Comparison of ENCODE assay signal across 9 cellular contexts in the genomic region with DNA sequence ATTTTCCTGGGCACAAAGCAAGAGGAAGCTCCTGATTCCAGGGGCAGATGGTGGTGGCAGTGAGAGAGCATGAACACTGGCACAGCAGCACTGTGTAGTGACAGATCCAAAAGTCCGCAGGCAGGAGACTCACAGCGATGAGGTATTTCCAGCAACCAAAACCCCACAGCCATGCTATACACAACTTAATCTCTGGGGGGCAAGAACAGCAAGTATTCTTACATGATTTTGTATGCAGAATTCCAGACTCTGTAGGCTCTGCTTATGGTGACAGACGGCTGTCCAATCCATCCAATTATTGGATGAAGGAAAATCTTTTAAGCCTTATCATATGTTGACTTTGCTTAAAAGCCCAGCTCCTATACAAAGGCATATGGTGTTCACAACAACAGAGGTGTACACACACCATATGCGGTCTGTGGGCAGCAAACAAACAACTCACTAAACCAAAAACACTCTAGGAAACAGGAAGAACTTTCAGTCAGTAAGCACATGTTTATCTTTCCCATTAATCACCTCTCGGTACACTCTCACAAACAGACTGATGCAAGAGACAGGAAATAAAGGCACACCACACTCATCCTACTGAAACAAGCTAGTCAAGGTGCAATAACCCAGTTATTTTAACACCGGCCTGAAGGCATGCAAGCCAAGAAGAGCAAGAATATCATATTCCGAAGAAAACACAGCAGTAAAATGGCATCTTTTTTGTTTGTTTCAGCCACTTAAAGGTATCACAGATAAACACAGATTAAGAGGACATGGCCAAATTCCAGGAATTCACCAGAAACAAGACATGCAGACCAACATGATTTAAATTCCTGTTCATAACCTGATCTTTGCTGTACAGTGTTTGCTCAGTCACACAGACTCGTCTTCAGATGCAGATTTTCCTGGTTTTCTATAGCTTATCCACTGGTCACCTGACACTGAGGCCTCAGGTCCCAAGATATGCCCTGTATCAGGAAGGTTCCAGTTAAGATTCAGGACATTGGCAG. TPM values are rescaled to one million over a fixed set of nuclear protein-coding genes. Genes with fewer than 3 reads are reported as not detected.
DNase-seq lines count a peak whose midpoint lies in the region; ATAC-seq, FAIRE-seq and TF ChIP-seq lines count a peak whose summit lies in the region.
"Had no signal": no experiment of that assay in that cellular context is flagged by ENCODE, and none has a peak within 500 bp of the region (broad histone marks: within the 10 kb centered on the region; RNA-seq: fewer than 3 reads in every experiment).

No MANE protein-coding gene starts in this region.

- peak; percentile 25; the same call in 1 of the 2 replicates for TF ChIP-seq CTCF in HFFc6 (IDR thresholded peaks at IDR 0.05)
- no peak for TF ChIP-seq CTCF in keratinocyte (optimal IDR thresholded peaks at IDR 0.05 in 1 of 3, IDR thresholded peaks at IDR 0.05 in 1 of 3, conservative IDR thresholded peaks at IDR 0.05 in 1 of 3; ENCODE audit: extremely low read depth in 1 of 3, insufficient read depth in 2 of 3, low read length in 3 of 3)
- no peak for TF ChIP-seq CTCF in H9 (conservative IDR thresholded peaks at IDR 0.05)

- H3K4me3 ChIP-seq in keratinocyte (ENCODE audit: control insufficient read depth in 2 of 3, extremely low read depth in 1 of 3, insufficient read depth in 2 of 3, low read depth in 1 of 3, low read length in 3 of 3): no peak overlapping the region

- peaks cover 14% of the 10 kb centered on the region; the same call in 1 of the 2 replicates for H3K36me3 Mint-ChIP-seq in HFFc6 (ENCODE audit: low read depth)
- H3K36me3 Mint-ChIP-seq in H9 (ENCODE audit: insufficient read depth in 1 of 3, low read depth in 3 of 3): peaks cover 0 to 1% (median 0%) of the 10 kb centered on the region in 3 experiments; a peak in 2 of 7 replicates

- H3K9me3 ChIP-seq in keratinocyte (ENCODE audit: control insufficient read depth, low read depth, low read length): no peaks in the 10 kb centered on the region
- no peaks in the 10 kb centered on the region for H3K9me3 ChIP-seq in H9 (ENCODE audit: control insufficient read depth, low read depth, low read length)

- H3K4me3 Mint-ChIP-seq in HFFc6: peak overlapping the region; percentile 3; the same call in 1 of the 2 replicates
- no peak overlapping the region for H3K4me3 Mint-ChIP-seq in H9
- H3K4me3 Mint-ChIP-seq: B cell had no signal

- H3K27ac Mint-ChIP-seq in HFFc6 (peak overlapping the region; percentile 60), H9 (no peak overlapping the region; a peak in 2 of 7 replicates)
- H3K27ac Mint-ChIP-seq: B cell had no signal

- no peak overlapping the region for H2BK20ac ChIP-seq in H9 (ENCODE audit: low read depth, low read length, poor library complexity, severe bottlenecking)

- H3K79me2 ChIP-seq in keratinocyte (ENCODE audit: control insufficient read depth, insufficient read depth, low read length): peaks cover 2% of the 10 kb centered on the region
- no peaks in the 10 kb centered on the region for H3K79me2 ChIP-seq in H9 (ENCODE audit: insufficient read depth, low read length)

- H3K23ac ChIP-seq in H9 (ENCODE audit: insufficient read length, low read depth, low read length): no peak overlapping the region

- ATAC-seq in GM18505 (IDR thresholded peaks at IDR 0.05; ENCODE audit: unreplicated experiment): no peak

- no peaks in the 10 kb centered on the region for H3K9me3 Mint-ChIP-seq in HFFc6
- no peaks in the 10 kb centered on the region for H3K9me3 Mint-ChIP-seq in H9

- H3K4ac ChIP-seq in H9 (ENCODE audit: low read depth, low read length): no peak overlapping the region

- H3K27ac ChIP-seq in keratinocyte (ENCODE audit: control insufficient read depth, insufficient read depth, low read length) (peak overlapping the region; percentile 91), H9 (ENCODE audit: insufficient read length, low read depth, low read length) (no peak overlapping the region)

- no peak overlapping the region for H2BK5ac ChIP-seq in H9 (ENCODE audit: insufficient read length, low read length)

- no peaks in the 10 kb centered on the region for H3K27me3 ChIP-seq in keratinocyte (ENCODE audit: control insufficient read depth, extremely low read depth, insufficient read depth, low read length)
- H3K27me3 ChIP-seq in H9 (ENCODE audit: insufficient read depth, low read length): no peaks in the 10 kb centered on the region

- H3K9me1 ChIP-seq in keratinocyte (ENCODE audit: control insufficient read depth, extremely low read depth, insufficient read depth, low read length): no peaks in the 10 kb centered on the region

- H3K4me1 ChIP-seq in keratinocyte (ENCODE audit: control insufficient read depth, extremely low read depth, insufficient read depth, low read length) (peaks cover 42% of the 10 kb centered on the region), H9 (ENCODE audit: insufficient read depth, low read length) (peaks cover 8% of the 10 kb centered on the region)

- dilution Hi-C loops in keratinocyte (cut with MboI; ENCODE audit: extremely low pct_ligation_motif_present, low sequenced_read_pairs): no loop called here

- H4K91ac ChIP-seq in H9 (ENCODE audit: insufficient read length, low read depth, low read length): no peak overlapping the region

- no peak overlapping the region for H2BK15ac ChIP-seq in H9 (ENCODE audit: low read depth, low read length)

- H4K5ac ChIP-seq in H9 (ENCODE audit: insufficient read length, low read depth, low read length): no peak overlapping the region

- H3K4me1 Mint-ChIP-seq in HFFc6 (ENCODE audit: low read depth): no peaks in the 10 kb centered on the region
- H3K4me1 Mint-ChIP-seq in H9: peaks cover 5 to 7% of the 10 kb centered on the region in 2 experiments; a peak in 3 of 4 replicates

- H3K14ac ChIP-seq in H9 (ENCODE audit: insufficient read depth, low read length): no peak overlapping the region

- H3T11ph ChIP-seq in H9 (ENCODE audit: low read length): no peak overlapping the region

- H3K27me3 Mint-ChIP-seq in HFFc6 (ENCODE audit: insufficient read depth): no peaks in the 10 kb centered on the region; the same call in 1 of the 2 replicates
- no peaks in the 10 kb centered on the region for H3K27me3 Mint-ChIP-seq in H9 (ENCODE audit: low read depth)
- H3K27me3 Mint-ChIP-seq: B cell had no signal

- H2BK12ac ChIP-seq in H9 (ENCODE audit: insufficient read length, low read depth, low read length): no peak overlapping the region

- H3K36me3 ChIP-seq in keratinocyte (ENCODE audit: control insufficient read depth in 2 of 2, extremely low read depth in 1 of 2, insufficient read depth in 2 of 2, low read length in 2 of 2): peaks cover 4 to 20% of the 10 kb centered on the region in 2 experiments

- no CpG with 5 or more reads among the region's 8 CpGs for WGBS in H9 (ENCODE audit: extremely low coverage, insufficient read length, low lambda C conversion rate)

- peak overlapping the region; percentile 64 for H3K9ac ChIP-seq in keratinocyte (ENCODE audit: control insufficient read depth, extremely low read depth, insufficient read depth, low read length)
- H3K9ac ChIP-seq in H9 (ENCODE audit: extremely low read depth, insufficient read length, low read length): no peak overlapping the region

- no peak overlapping the region for H2BK120ac ChIP-seq in H9 (ENCODE audit: low read depth, low read length, poor library complexity, severe bottlenecking)

- no peak for TF ChIP-seq POLR2A in GM18505 (IDR thresholded peaks at IDR 0.05; ENCODE audit: borderline replicate concordance, extremely low read depth, insufficient read depth, insufficient read length)

- H3K56ac ChIP-seq in H9 (ENCODE audit: insufficient read length, low read depth, low read length): no peak overlapping the region

- H3K79me1 ChIP-seq in H9 (ENCODE audit: insufficient read depth, low read depth, low read length, poor library complexity, severe bottlenecking): no peaks in the 10 kb centered on the region

- DNase-seq in NK-92 treated with Interleukin-12 subunit alpha and Interleukin-12 subunit beta, amount 100 ng/mL, for 24 hours (lab: John Stamatoyannopoulos, UW): peak; percentile 38
- no peak for DNase-seq in NK-92 (lab: John Stamatoyannopoulos, UW; ENCODE audit: unreplicated experiment)
- peak; percentile 65 for DNase-seq in HFFc6
- DNase-seq in NCI-H460 (ENCODE audit: extremely low read depth, low read depth): peak; percentile 97
- peak; percentile 19 for DNase-seq in activated gamma-delta T cell treated with anti-CD3 and anti-CD28 coated beads, Interleukin-2, amount 50 U/mL, for 16 hours (ENCODE audit: low read depth)
- no peak for DNase-seq in keratinocyte (ENCODE audit: low read depth, low spot score)
- DNase-seq in H9: no peak

- H4K8ac ChIP-seq in H9 (replicated peaks; ENCODE audit: insufficient read length, low read depth, low read length): no peak overlapping the region

- H3K18ac ChIP-seq in H9 (ENCODE audit: insufficient read length, low read depth, low read length): no peak overlapping the region

- H3K4me2 ChIP-seq in keratinocyte (ENCODE audit: control insufficient read depth, extremely low read depth, insufficient read depth, low read depth, low read length) (peak overlapping the region; percentile 63), H9 (ENCODE audit: insufficient read depth, insufficient read length, low read length) (no peak overlapping the region)

- no peak overlapping the region for H2AFZ ChIP-seq in keratinocyte (ENCODE audit: control insufficient read depth, low read length)
- H2AFZ ChIP-seq in H9 (ENCODE audit: low read length): no peak overlapping the region

- no peaks in the 10 kb centered on the region for H4K20me1 ChIP-seq in keratinocyte (ENCODE audit: control insufficient read depth, extremely low read depth, insufficient read depth, low read length)
- H4K20me1 ChIP-seq in H9 (ENCODE audit: control insufficient read depth, insufficient read depth, insufficient read length): no peaks in the 10 kb centered on the region

- no peak overlapping the region for H2AK5ac ChIP-seq in H9 (ENCODE audit: insufficient read length, low read length)

- H3K23me2 ChIP-seq in H9 (ENCODE audit: insufficient read length, low read depth, low read length, poor library complexity, severe bottlenecking): no peaks in the 10 kb centered on the region

- FAIRE-seq in keratinocyte (lab: Jason Lieb, UNC): peak; percentile 82

RNA-seq across cellular contexts. Expression of gene ERN1, which starts 47.8 kb away (rescaled TPM):
- total RNA-seq in HFFc6 (2021; fragmentation: NEBNext Ultra II Directional; extraction: Animal tissue kit (Norgen Biotek cat#: 25700)): 10 to 100 TPM in 2 of 6 experiments, 1 to 10 TPM in 4; 6.8 to 12.8 (median 7.9) TPM
- 13.4 and 14.0 TPM in 2 replicates for total RNA-seq in NCI-H460 (2014; rRNA removed; shearing (Covaris generic))
- 12.1 and 22.5 TPM in 2 replicates for polyA plus RNA-seq in NCI-H460 (2014; cell fraction: nucleus; rRNA removed)
- 5.4 to 7.1 TPM (median 7.1 TPM) in 3 replicates for polyA plus RNA-seq in keratinocyte
- 3.6 TPM for polyA plus RNA-seq in keratinocyte (2011; ENCODE audit: low read depth)
- polyA plus RNA-seq in keratinocyte (2011; cell fraction: cytosol; rRNA removed): 3.5 and 5.0 TPM in 2 replicates
- 23.0 and 26.6 TPM in 2 replicates for polyA plus RNA-seq in keratinocyte (2011; cell fraction: nucleus; rRNA removed)
- polyA plus RNA-seq in keratinocyte (2012; ENCODE audit: low replicate concordance): 4.8 and 10.7 TPM in 2 replicates
- 14.4 to 28.3 TPM (median 18.1 TPM) in 3 replicates for polyA minus RNA-seq in keratinocyte
- polyA minus RNA-seq in keratinocyte (2011; cell fraction: cytosol; rRNA and poly(A)+ RNA removed): 7.1 TPM
- 17.1 and 29.8 TPM in 2 replicates for polyA minus RNA-seq in keratinocyte (2011; cell fraction: nucleus; rRNA and poly(A)+ RNA removed)
- 4.4 and 5.0 TPM in 2 replicates for total RNA-seq in H9 (2021)

Comparison
In these comparisons a context has a peak if more than half of its experiments do, and no peak if none do; other contexts are left out.
1. DNase-seq: peak in NK-92 treated with Interleukin-12 subunit alpha and Interleukin-12 subunit beta, amount 100 ng/mL, for 24 hours (single experiment), HFFc6 (single experiment), NCI-H460 (single experiment) and activated gamma-delta T cell treated with anti-CD3 and anti-CD28 coated beads, Interleukin-2, amount 50 U/mL, for 16 hours (single experiment); none in NK-92 (single experiment), keratinocyte (single experiment) and H9 (single experiment).